1 cellular context compared by ENCODE assay signal in genomic region chr3:174120997-174121396, GRCh38.
TF ChIP-seq lines count a peak whose summit lies in the region.

No MANE protein-coding gene starts in this region.

TF ChIP-seq in GM23338, 12 proteins besides CTCF, POLR2A, EP300 and RAD21 (continued from another document):
- no peak for TF ChIP-seq ZNF462 (CRISPR knock-in tag; IDR thresholded peaks at IDR 0.05)
